Comparison of ENCODE assay signal across 27 cellular contexts in the genomic region with DNA sequence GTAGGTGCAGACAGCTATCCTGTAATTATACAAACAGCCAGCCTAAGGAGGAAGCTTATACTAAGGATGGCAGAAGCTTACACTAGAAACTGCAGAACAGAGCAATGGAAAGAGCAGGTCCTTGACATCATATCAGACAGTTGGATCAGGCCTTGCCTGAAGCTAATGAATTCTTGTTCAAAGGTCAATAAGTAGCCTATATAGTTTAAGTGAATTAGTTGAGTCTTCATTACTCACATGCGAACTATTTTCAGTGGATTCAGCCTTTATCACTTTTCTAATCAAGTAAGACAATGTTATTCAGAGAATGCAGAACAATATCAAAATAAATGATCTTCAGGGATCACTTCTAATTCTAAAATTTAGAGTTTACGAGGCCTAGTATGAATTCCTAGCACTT.
"Had no signal": no experiment of that assay in that cellular context is flagged by ENCODE, and none has a peak within 500 bp of the region (broad histone marks: within the 10 kb centered on the region; RNA-seq: fewer than 3 reads in every experiment).

No MANE protein-coding gene starts in this region.

- DNase-seq: activated CD4-positive, alpha-beta memory T cell treated with anti-CD3 and anti-CD28 coated beads for 36 hours; activated CD4-positive, alpha-beta T cell treated with anti-CD3 and anti-CD28 coated beads for 36 hours; activated CD4-positive, alpha-beta T cell treated with anti-CD3 and anti-CD28 coated beads, Interleukin-2, amount 10 ng/mL, durations not matched to agents 24 days and 14 days; activated CD4-positive, CD25-positive, alpha-beta regulatory T cell; activated CD4-positive, CD25-positive, alpha-beta regulatory T cell treated with anti-CD3 and anti-CD28 coated beads, Interleukin-2, amount 50 U/mL, for 72 hours; activated CD8-positive, alpha-beta memory T cell treated with anti-CD3 and anti-CD28 coated beads, Interleukin-2, amount 10 ng/mL, durations not matched to agents 7 days and 5 days; activated CD8-positive, alpha-beta memory T cell treated with anti-CD3 and anti-CD28 coated beads, Interleukin-2, amount 50 U/mL, for 4 hours; activated CD8-positive, alpha-beta T cell treated with anti-CD3 and anti-CD28 coated beads, Interleukin-2, amount 10 ng/mL, durations not matched to agents 7 days and 5 days; activated effector memory CD4-positive, alpha-beta T cell treated with anti-CD3 and anti-CD28 coated beads, Interleukin-2, amount 50 U/mL, for 16 hours; activated naive CD4-positive, alpha-beta T cell treated with anti-CD3 and anti-CD28 coated beads for 36 hours; activated naive CD8-positive, alpha-beta T cell treated with anti-CD3 and anti-CD28 coated beads for 36 hours; activated T-cell treated with anti-CD3 and anti-CD28 coated beads, Interleukin-2, amount 50 U/mL, for 1 hour; activated T-cell treated with anti-CD3 and anti-CD28 coated beads, Interleukin-2, amount 50 U/mL, for 48 hours; caudate nucleus; cortex of kidney; effector CD8-positive, alpha-beta T cell; esophagus squamous epithelium; foreskin melanocyte; T-cell; T-helper 2 cell had no signal

- H3K4me1 Mint-ChIP-seq: activated CD4-positive, alpha-beta T cell treated with anti-CD3 and anti-CD28 coated beads for 36 hours; activated naive CD4-positive, alpha-beta T cell treated with anti-CD3 and anti-CD28 coated beads, Interleukin-2, amount 50 U/mL, for 24 hours; T-cell had no signal

- H3K27me3 Mint-ChIP-seq: activated CD4-positive, alpha-beta memory T cell treated with anti-CD3 and anti-CD28 coated beads for 36 hours; activated naive CD4-positive, alpha-beta T cell treated with anti-CD3 and anti-CD28 coated beads, Interleukin-2, amount 50 U/mL, for 24 hours; activated naive CD8-positive, alpha-beta T cell treated with anti-CD3 and anti-CD28 coated beads for 36 hours; brain; T-cell had no signal

- H3K27ac ChIP-seq: ascending aorta, epithelial cell of prostate, esophagus squamous epithelium, gastroesophageal sphincter had no signal

- H3K27me3 ChIP-seq: ascending aorta, esophagus squamous epithelium, gastroesophageal sphincter had no signal

- H3K4me1 ChIP-seq: ascending aorta, esophagus squamous epithelium, gastroesophageal sphincter had no signal

- H3K27ac Mint-ChIP-seq: activated CD4-positive, alpha-beta memory T cell treated with anti-CD3 and anti-CD28 coated beads for 36 hours; activated CD4-positive, alpha-beta T cell treated with anti-CD3 and anti-CD28 coated beads for 36 hours; activated CD4-positive, alpha-beta T cell treated with anti-CD3 and anti-CD28 coated beads, Interleukin-2, amount 10 ng/mL, durations not matched to agents 24 days and 14 days; activated CD8-positive, alpha-beta memory T cell treated with anti-CD3 and anti-CD28 coated beads, Interleukin-2, amount 10 ng/mL, durations not matched to agents 7 days and 5 days; activated CD8-positive, alpha-beta T cell treated with anti-CD3 and anti-CD28 coated beads, Interleukin-2, amount 10 ng/mL, durations not matched to agents 7 days and 5 days; activated naive CD4-positive, alpha-beta T cell treated with anti-CD3 and anti-CD28 coated beads for 36 hours; activated naive CD4-positive, alpha-beta T cell treated with anti-CD3 and anti-CD28 coated beads, Interleukin-2, amount 50 U/mL, for 24 hours; activated naive CD8-positive, alpha-beta T cell treated with anti-CD3 and anti-CD28 coated beads for 36 hours; activated T-helper 1 cell treated with anti-CD3 and anti-CD28 coated beads, Interleukin-12 subunit alpha, Interleukin-12 subunit beta, Interleukin-2, Interleukin-4 antibody, amounts not matched to agents 30 ng/mL and 10 ng/mL and 1 ng/mL, durations not matched to agents 14 hours and 24 hours and 36 hours; activated T-helper 2 cell treated with anti-CD3 and anti-CD28 coated beads, Interferon-gamma antibody, Interleukin-2, Interleukin-4, amounts not matched to agents 10 μg/mL and 5 μg/mL and 100 μg/mL, durations not matched to agents 14 hours and 24 hours and 36 hours; T-cell had no signal

- H3K4me3 Mint-ChIP-seq: activated CD4-positive, alpha-beta memory T cell treated with anti-CD3 and anti-CD28 coated beads for 36 hours; activated CD4-positive, alpha-beta T cell treated with anti-CD3 and anti-CD28 coated beads for 36 hours; activated CD4-positive, alpha-beta T cell treated with anti-CD3 and anti-CD28 coated beads, Interleukin-2, amount 10 ng/mL, durations not matched to agents 24 days and 14 days; activated CD8-positive, alpha-beta memory T cell treated with anti-CD3 and anti-CD28 coated beads, Interleukin-2, amount 10 ng/mL, durations not matched to agents 7 days and 5 days; activated CD8-positive, alpha-beta T cell treated with anti-CD3 and anti-CD28 coated beads, Interleukin-2, amount 10 ng/mL, durations not matched to agents 7 days and 5 days; activated naive CD4-positive, alpha-beta T cell treated with anti-CD3 and anti-CD28 coated beads for 36 hours; activated naive CD4-positive, alpha-beta T cell treated with anti-CD3 and anti-CD28 coated beads, Interleukin-2, amount 50 U/mL, for 24 hours; activated naive CD8-positive, alpha-beta T cell treated with anti-CD3 and anti-CD28 coated beads for 36 hours; activated T-helper 1 cell treated with anti-CD3 and anti-CD28 coated beads, Interleukin-12 subunit alpha, Interleukin-12 subunit beta, Interleukin-2, Interleukin-4 antibody, amounts not matched to agents 30 ng/mL and 10 ng/mL and 1 ng/mL, durations not matched to agents 14 hours and 24 hours and 36 hours; brain; T-cell had no signal

- H3K9me3 ChIP-seq: ascending aorta, esophagus squamous epithelium, gastroesophageal sphincter had no signal

- H3K9me3 Mint-ChIP-seq: activated naive CD4-positive, alpha-beta T cell treated with anti-CD3 and anti-CD28 coated beads for 36 hours; activated naive CD4-positive, alpha-beta T cell treated with anti-CD3 and anti-CD28 coated beads, Interleukin-2, amount 50 U/mL, for 24 hours; activated naive CD8-positive, alpha-beta T cell treated with anti-CD3 and anti-CD28 coated beads for 36 hours; activated T-helper 1 cell treated with anti-CD3 and anti-CD28 coated beads, Interleukin-12 subunit alpha, Interleukin-12 subunit beta, Interleukin-2, Interleukin-4 antibody, amounts not matched to agents 30 ng/mL and 10 ng/mL and 1 ng/mL, durations not matched to agents 14 hours and 24 hours and 36 hours had no signal

- H3K36me3 ChIP-seq: ascending aorta, esophagus squamous epithelium, gastroesophageal sphincter had no signal

- H3K4me3 ChIP-seq: ascending aorta, esophagus squamous epithelium, gastroesophageal sphincter had no signal

- H3K36me3 Mint-ChIP-seq: activated CD4-positive, alpha-beta memory T cell treated with anti-CD3 and anti-CD28 coated beads for 36 hours; activated CD8-positive, alpha-beta memory T cell treated with anti-CD3 and anti-CD28 coated beads, Interleukin-2, amount 10 ng/mL, durations not matched to agents 7 days and 5 days; activated naive CD4-positive, alpha-beta T cell treated with anti-CD3 and anti-CD28 coated beads, Interleukin-2, amount 50 U/mL, for 24 hours; activated naive CD8-positive, alpha-beta T cell treated with anti-CD3 and anti-CD28 coated beads for 36 hours; T-cell had no signal

- ATAC-seq: activated CD4-positive, alpha-beta T cell treated with anti-CD3 and anti-CD28 coated beads for 36 hours; activated CD8-positive, alpha-beta memory T cell treated with anti-CD3 and anti-CD28 coated beads, Interleukin-2, amount 10 ng/mL, durations not matched to agents 7 days and 5 days; activated CD8-positive, alpha-beta T cell treated with anti-CD3 and anti-CD28 coated beads, Interleukin-2, amount 10 ng/mL, durations not matched to agents 7 days and 5 days; gastroesophageal sphincter; T-cell had no signal
